Comparison of ENCODE assay signal across 12 cellular contexts in the genomic region with DNA sequence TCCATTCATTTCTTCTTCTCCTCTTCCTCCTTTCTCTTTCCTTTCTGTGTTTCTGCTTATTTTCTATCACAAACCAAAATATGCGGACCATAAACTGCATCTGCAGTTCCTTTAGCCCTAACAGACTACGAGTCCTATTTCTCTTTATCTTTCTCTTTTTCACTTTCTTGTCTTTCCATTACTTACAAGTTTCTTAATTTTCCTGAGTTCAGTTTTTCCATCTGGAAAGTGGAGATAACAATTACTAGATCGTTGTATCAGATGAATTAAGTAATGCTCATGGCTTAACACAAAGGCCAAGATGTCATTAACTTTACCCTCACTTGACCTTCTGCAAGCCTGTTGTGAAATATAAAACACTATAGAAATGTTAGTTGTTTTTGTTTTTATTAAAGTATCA. TPM values are rescaled to one million over a fixed set of nuclear protein-coding genes. Genes with fewer than 3 reads are reported as not detected.
DNase-seq lines count a peak whose midpoint lies in the region; ATAC-seq and TF ChIP-seq lines count a peak whose summit lies in the region.
"Had no signal": no experiment of that assay in that cellular context is flagged by ENCODE, and none has a peak within 500 bp of the region (broad histone marks: within the 10 kb centered on the region; RNA-seq: fewer than 3 reads in every experiment).

No MANE protein-coding gene starts in this region.

- 95 to 99% methylated on average over 2 to 3 of the region's 3 CpGs for WGBS in ectodermal cell, 2 experiments

- TF ChIP-seq CTCF in activated CD8-positive, alpha-beta T cell treated with anti-CD3 and anti-CD28 coated beads for 36 hours (IDR thresholded peaks at IDR 0.05), result no peak
- TF ChIP-seq CTCF in Loucy (conservative IDR thresholded peaks at IDR 0.05; ENCODE audit: low read length), result no peak
- TF ChIP-seq CTCF in parathyroid adenoma (IDR thresholded peaks at IDR 0.05), result no peak

- intact Hi-C loops in activated CD8-positive, alpha-beta T cell treated with anti-CD3 and anti-CD28 coated beads for 36 hours (cut with micrococcal nuclease), result no loop called here

- H3K27me3 ChIP-seq in Loucy (ENCODE audit: insufficient read depth, low read length, poor library complexity, severe bottlenecking) (no peaks in the 10 kb centered on the region), ectodermal cell (ENCODE audit: control insufficient read depth, insufficient read depth, low read length, poor library complexity, severe bottlenecking) (peaks cover 3% of the 10 kb centered on the region), parathyroid adenoma (ENCODE audit: control insufficient read depth, insufficient read depth, low read length) (no peaks in the 10 kb centered on the region)
- H3K27me3 ChIP-seq: gastrocnemius medialis had no signal

- no peaks in the 10 kb centered on the region for H3K27me3 Mint-ChIP-seq in activated CD8-positive, alpha-beta T cell treated with anti-CD3 and anti-CD28 coated beads for 36 hours
- H3K27me3 Mint-ChIP-seq in activated CD8-positive, alpha-beta T cell treated with anti-CD3 and anti-CD28 coated beads, Interleukin-2, amount 10 ng/mL, durations not matched to agents 7 days and 5 days (ENCODE audit: low read depth), result no peaks in the 10 kb centered on the region

- CTCF ChIA-PET in activated CD8-positive, alpha-beta T cell treated with anti-CD3 and anti-CD28 coated beads for 36 hours (lab: Charles Lee), result interaction anchor here (0.9 to 2.8 kb wide), 18 partner anchors 9 to 129 kb away, joined by 3 to 33 read pairs (median 7); a partner anchor contains a TSS
- CTCF ChIA-PET in activated CD8-positive, alpha-beta T cell treated with anti-CD3 and anti-CD28 coated beads, Interleukin-2, amount 10 ng/mL, durations not matched to agents 7 days and 5 days (lab: Charles Lee), result interaction anchor here (1.3 to 3.2 kb wide), 13 partner anchors 11 to 149 kb away, joined by 4 to 32 read pairs (median 12); a partner anchor contains a TSS

- H4K20me1 ChIP-seq in Loucy (ENCODE audit: insufficient read depth, low read length, poor library complexity, severe bottlenecking), result no peaks in the 10 kb centered on the region

- H2AFZ ChIP-seq in Loucy (ENCODE audit: low read length) (peak overlapping the region; percentile 76; the same call in 1 of the 2 replicates), parathyroid adenoma (peak overlapping the region; percentile 80)

- H3K9me3 Mint-ChIP-seq in activated CD8-positive, alpha-beta T cell treated with anti-CD3 and anti-CD28 coated beads for 36 hours, result no peaks in the 10 kb centered on the region
- H3K9me3 Mint-ChIP-seq in activated CD8-positive, alpha-beta T cell treated with anti-CD3 and anti-CD28 coated beads, Interleukin-2, amount 10 ng/mL, durations not matched to agents 7 days and 5 days (ENCODE audit: insufficient read depth), result no peaks in the 10 kb centered on the region

- H3K4me2 ChIP-seq in Loucy (ENCODE audit: low read depth, low read length, poor library complexity, severe bottlenecking) (peak overlapping the region; percentile 79), parathyroid adenoma (ENCODE audit: low read length) (no peak overlapping the region)

- H3K4me1 ChIP-seq in Loucy (ENCODE audit: insufficient read depth, low read length, poor library complexity, severe bottlenecking) (peaks cover 16% of the 10 kb centered on the region), ectodermal cell (ENCODE audit: control insufficient read depth, insufficient read depth, low read length) (peaks cover 9% of the 10 kb centered on the region), parathyroid adenoma (no peaks in the 10 kb centered on the region)

- H3K4me3 Mint-ChIP-seq in activated CD8-positive, alpha-beta T cell treated with anti-CD3 and anti-CD28 coated beads for 36 hours, result peak overlapping the region; percentile 85
- no peak overlapping the region for H3K4me3 Mint-ChIP-seq in activated CD8-positive, alpha-beta T cell treated with anti-CD3 and anti-CD28 coated beads, Interleukin-2, amount 10 ng/mL, durations not matched to agents 7 days and 5 days

- POLR2A ChIA-PET in activated CD8-positive, alpha-beta T cell treated with anti-CD3 and anti-CD28 coated beads for 36 hours (lab: Charles Lee), result interaction anchor here (0.7 to 2.5 kb wide), 8 partner anchors 13 to 129 kb away, joined by 3 to 22 read pairs (median 6); a partner anchor contains a TSS
- POLR2A ChIA-PET in activated CD8-positive, alpha-beta T cell treated with anti-CD3 and anti-CD28 coated beads, Interleukin-2, amount 10 ng/mL, durations not matched to agents 7 days and 5 days (lab: Charles Lee), result interaction anchor here (1.1 to 3.2 kb wide), 8 partner anchors 14 to 230 kb away, joined by 3 to 69 read pairs (median 7); a partner anchor contains a TSS

- H3K79me2 ChIP-seq in Loucy (ENCODE audit: insufficient read depth, low read length) (peaks cover 13% of the 10 kb centered on the region; the same call in 1 of the 2 replicates), parathyroid adenoma (no peaks in the 10 kb centered on the region)

- peaks cover 10% of the 10 kb centered on the region for H3K36me3 Mint-ChIP-seq in activated CD8-positive, alpha-beta T cell treated with anti-CD3 and anti-CD28 coated beads for 36 hours (ENCODE audit: low read depth)
- H3K36me3 Mint-ChIP-seq in activated CD8-positive, alpha-beta T cell treated with anti-CD3 and anti-CD28 coated beads, Interleukin-2, amount 10 ng/mL, durations not matched to agents 7 days and 5 days (ENCODE audit: low read depth), result peaks cover 10% of the 10 kb centered on the region

- peak overlapping the region; percentile 97 for H3K27ac Mint-ChIP-seq in activated CD8-positive, alpha-beta T cell treated with anti-CD3 and anti-CD28 coated beads for 36 hours
- H3K27ac Mint-ChIP-seq in activated CD8-positive, alpha-beta T cell treated with anti-CD3 and anti-CD28 coated beads, Interleukin-2, amount 10 ng/mL, durations not matched to agents 7 days and 5 days, result no peak overlapping the region

- H3F3A ChIP-seq in Loucy (ENCODE audit: low read depth), result peaks cover 6% of the 10 kb centered on the region; the same call in 1 of the 2 replicates

- peaks cover 24% of the 10 kb centered on the region for H3K4me1 Mint-ChIP-seq in activated CD8-positive, alpha-beta T cell treated with anti-CD3 and anti-CD28 coated beads for 36 hours (ENCODE audit: low read depth)
- H3K4me1 Mint-ChIP-seq in activated CD8-positive, alpha-beta T cell treated with anti-CD3 and anti-CD28 coated beads, Interleukin-2, amount 10 ng/mL, durations not matched to agents 7 days and 5 days (ENCODE audit: low read depth), result peaks cover 29% of the 10 kb centered on the region

- no peak for ATAC-seq in activated CD8-positive, alpha-beta T cell treated with anti-CD3 and anti-CD28 coated beads for 36 hours
- no peak for ATAC-seq in activated CD8-positive, alpha-beta T cell treated with anti-CD3 and anti-CD28 coated beads, Interleukin-2, amount 10 ng/mL, durations not matched to agents 7 days and 5 days
- ATAC-seq in GM21367 (IDR thresholded peaks at IDR 0.05; ENCODE audit: unreplicated experiment) (no peak), GM18909 (IDR thresholded peaks at IDR 0.05; ENCODE audit: poor library complexity, unreplicated experiment) (no peak)

- H3K9me3 ChIP-seq in Loucy (ENCODE audit: insufficient read depth, low read depth, low read length) (no peaks in the 10 kb centered on the region), ectodermal cell (ENCODE audit: control insufficient read depth, low read length) (no peaks in the 10 kb centered on the region), parathyroid adenoma (ENCODE audit: control insufficient read depth, low read length) (no peaks in the 10 kb centered on the region)
- H3K9me3 ChIP-seq: gastrocnemius medialis, left ventricle myocardium inferior had no signal

- no peak for DNase-seq in activated CD8-positive, alpha-beta T cell treated with anti-CD3 and anti-CD28 coated beads for 36 hours
- DNase-seq in activated CD8-positive, alpha-beta T cell treated with anti-CD3 and anti-CD28 coated beads, Interleukin-2, amount 10 ng/mL, durations not matched to agents 7 days and 5 days, result no peak
- DNase-seq in NCI-H345 treated with DMSO at 0.1 percent for 48 hours (lab: John Stamatoyannopoulos, UW; ENCODE audit: unreplicated experiment), result no peak
- DNase-seq: activated CD4-positive, alpha-beta T cell treated with anti-CD3 and anti-CD28 coated beads for 1 hour; gastrocnemius medialis; left ventricle myocardium inferior; SHP77 treated with DMSO at 0.1 percent for 48 hours had no signal

- no peaks in the 10 kb centered on the region for H3K36me3 ChIP-seq in Loucy (ENCODE audit: insufficient read depth, low read length)
- no peaks in the 10 kb centered on the region for H3K36me3 ChIP-seq in ectodermal cell (ENCODE audit: control insufficient read depth, insufficient read depth, low read length)
- H3K36me3 ChIP-seq in parathyroid adenoma (ENCODE audit: control insufficient read depth, insufficient read depth, low read length), result no peaks in the 10 kb centered on the region

- H3K27ac ChIP-seq in ectodermal cell (ENCODE audit: insufficient read depth, low read depth, low read length, poor library complexity, severe bottlenecking), result no peak overlapping the region
- H3K27ac ChIP-seq in parathyroid adenoma, result no peak overlapping the region

- H3K9ac ChIP-seq in Loucy (ENCODE audit: low read depth, low read length, poor library complexity, severe bottlenecking) (peak overlapping the region; percentile 60), parathyroid adenoma (no peak overlapping the region)

- H3K9me2 ChIP-seq in Loucy (replicated peaks; ENCODE audit: low read depth, low read length), result no peaks in the 10 kb centered on the region

- peak overlapping the region; percentile 78 for H3K4me3 ChIP-seq in Loucy (ENCODE audit: low read length, poor library complexity, severe bottlenecking)
- H3K4me3 ChIP-seq in ectodermal cell (ENCODE audit: insufficient read depth, low read depth, low read length), result peak overlapping the region; percentile 60
- no peak overlapping the region for H3K4me3 ChIP-seq in parathyroid adenoma (ENCODE audit: low read depth, low read length)

RNA-seq across cellular contexts. Expression of a gene that starts 1.0 kb away (rescaled TPM):
- total RNA-seq in activated CD8-positive, alpha-beta T cell treated with anti-CD3 and anti-CD28 coated beads for 36 hours, result 10 to 100 TPM; 35.9 to 38.8 TPM
- total RNA-seq in activated CD8-positive, alpha-beta T cell treated with anti-CD3 and anti-CD28 coated beads, Interleukin-2, amount 10 ng/mL, durations not matched to agents 7 days and 5 days, result 10 to 100 TPM; 26.9 to 29.7 TPM
- polyA plus RNA-seq in ectodermal cell (2013, experiment 1 of 4), result 29.4 TPM
- 25.8 TPM for polyA plus RNA-seq in ectodermal cell (2013, experiment 2 of 4)
- 26.1 TPM for polyA plus RNA-seq in ectodermal cell (2013, experiment 3 of 4)
- polyA plus RNA-seq in ectodermal cell (2013, experiment 4 of 4), result 34.7 TPM

RNA-seq across cellular contexts. Expression of a gene that starts 22.2 kb away (rescaled TPM):
- not detected for total RNA-seq in activated CD8-positive, alpha-beta T cell treated with anti-CD3 and anti-CD28 coated beads for 36 hours
- total RNA-seq in activated CD8-positive, alpha-beta T cell treated with anti-CD3 and anti-CD28 coated beads, Interleukin-2, amount 10 ng/mL, durations not matched to agents 7 days and 5 days, result not detected
- 19.1 TPM for polyA plus RNA-seq in ectodermal cell (2013, experiment 1 of 4)
- polyA plus RNA-seq in ectodermal cell (2013, experiment 2 of 4), result 24.0 TPM
- polyA plus RNA-seq in ectodermal cell (2013, experiment 3 of 4), result 16.9 TPM
- 21.6 TPM for polyA plus RNA-seq in ectodermal cell (2013, experiment 4 of 4)
- total RNA-seq: gastrocnemius medialis had no signal

RNA-seq across cellular contexts. Expression of a gene that starts 30.1 kb away (rescaled TPM):
- total RNA-seq in activated CD8-positive, alpha-beta T cell treated with anti-CD3 and anti-CD28 coated beads for 36 hours, result 100 to 1,000 TPM; 149 to 151 TPM
- total RNA-seq in activated CD8-positive, alpha-beta T cell treated with anti-CD3 and anti-CD28 coated beads, Interleukin-2, amount 10 ng/mL, durations not matched to agents 7 days and 5 days, result 100 to 1,000 TPM; 109 to 113 TPM
- 150 TPM for polyA plus RNA-seq in ectodermal cell (2013, experiment 1 of 4)
- 148 TPM for polyA plus RNA-seq in ectodermal cell (2013, experiment 2 of 4)
- 136 TPM for polyA plus RNA-seq in ectodermal cell (2013, experiment 3 of 4)
- polyA plus RNA-seq in ectodermal cell (2013, experiment 4 of 4), result 146 TPM

RNA-seq across cellular contexts. Expression of a gene that starts 33.7 kb away (rescaled TPM):
- total RNA-seq in activated CD8-positive, alpha-beta T cell treated with anti-CD3 and anti-CD28 coated beads for 36 hours, result 10 to 100 TPM; 55.2 to 56.7 TPM
- total RNA-seq in activated CD8-positive, alpha-beta T cell treated with anti-CD3 and anti-CD28 coated beads, Interleukin-2, amount 10 ng/mL, durations not matched to agents 7 days and 5 days, result 10 to 100 TPM; 71.9 to 76.4 TPM
- polyA plus RNA-seq in ectodermal cell (2013, experiment 1 of 4), result 109 TPM
- polyA plus RNA-seq in ectodermal cell (2013, experiment 2 of 4), result 101 TPM
- polyA plus RNA-seq in ectodermal cell (2013, experiment 3 of 4), result 73.6 TPM
- 87.5 TPM for polyA plus RNA-seq in ectodermal cell (2013, experiment 4 of 4)

RNA-seq across cellular contexts. Expression of a gene that starts 43.3 kb away (rescaled TPM):
- total RNA-seq in activated CD8-positive, alpha-beta T cell treated with anti-CD3 and anti-CD28 coated beads for 36 hours, result 10 to 100 TPM; 78.6 TPM
- 10 to 100 TPM; 42.9 to 47.4 TPM for total RNA-seq in activated CD8-positive, alpha-beta T cell treated with anti-CD3 and anti-CD28 coated beads, Interleukin-2, amount 10 ng/mL, durations not matched to agents 7 days and 5 days
- 1,165 TPM for polyA plus RNA-seq in ectodermal cell (2013, experiment 1 of 4)
- polyA plus RNA-seq in ectodermal cell (2013, experiment 2 of 4), result 1,075 TPM
- 1,054 TPM for polyA plus RNA-seq in ectodermal cell (2013, experiment 3 of 4)
- polyA plus RNA-seq in ectodermal cell (2013, experiment 4 of 4), result 1,199 TPM
